ENCODE assay signal across 8 cellular contexts in the genomic region with DNA sequence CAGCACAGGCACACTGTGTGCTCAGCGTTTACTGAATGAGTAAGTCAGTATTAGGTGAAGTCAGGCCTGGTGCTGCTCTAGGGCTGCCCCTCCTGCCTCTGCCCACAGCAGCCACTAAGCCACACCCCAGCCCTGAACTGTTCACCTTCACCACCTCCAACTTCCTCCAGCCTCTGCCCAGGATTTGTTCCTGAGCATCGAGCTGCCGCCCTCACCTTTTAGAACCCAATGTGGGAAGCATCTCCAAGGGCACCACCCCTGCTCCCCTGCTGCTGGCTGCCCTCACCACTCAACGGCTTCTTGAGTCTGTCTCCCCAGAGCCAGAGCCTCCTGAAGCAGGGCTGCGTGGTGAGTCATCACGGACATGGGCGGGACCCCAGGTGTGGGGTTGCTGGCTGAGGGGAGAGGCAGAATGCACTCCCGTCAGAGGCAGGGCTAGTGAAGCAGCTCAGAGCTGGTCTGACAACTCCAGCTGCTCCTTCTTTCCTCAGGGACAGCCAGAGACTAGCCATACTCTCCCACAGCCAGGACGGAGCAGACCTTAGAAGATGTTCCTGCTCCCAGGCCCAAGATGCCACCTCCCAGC. TPM values are rescaled to one million over a fixed set of nuclear protein-coding genes. Genes with fewer than 3 reads are reported as not detected.
DNase-seq lines count a peak whose midpoint lies in the region; TF ChIP-seq lines count a peak whose summit lies in the region.

No MANE protein-coding gene starts in this region.

- DNase-seq in NCI-H2227 (lab: John Stamatoyannopoulos, UW; ENCODE audit: unreplicated experiment) (peak; percentile 67), NCI-H2227 treated with DMSO at 0.1 percent for 48 hours (lab: John Stamatoyannopoulos, UW) (no peak), left ventricle myocardium inferior (no peak), D341Med (ENCODE audit: low spot score) (no peak), GM10266 (ENCODE audit: extremely low spot score) (no peak), C1 segment of cervical spinal cord (lab: John Stamatoyannopoulos, UW) (no peak)
- DNase-seq in activated CD8-positive, alpha-beta memory T cell treated with anti-CD3 and anti-CD28 coated beads, Interleukin-2, amount 50 U/mL, for 48 hours: peak; percentile 80
- peak; percentile 50 to 58 for DNase-seq in stimulated activated CD8-positive, alpha-beta memory T cell treated with anti-CD3 and anti-CD28 coated beads, Interleukin-2, amount 100 ng/mL, for 48 hours (ENCODE audit: low read depth in 2 of 2)

- H3K27me3 ChIP-seq in left ventricle myocardium inferior (ENCODE audit: low read depth): no peaks in the 10 kb centered on the region

- TF ChIP-seq CTCF in left ventricle myocardium inferior (IDR thresholded peaks at IDR 0.05; ENCODE audit: borderline replicate concordance): no peak
- no peak for TF ChIP-seq CTCF in GM10266 (IDR thresholded peaks at IDR 0.05; ENCODE audit: control insufficient read depth, insufficient read depth, low read depth, missing control alignments)

- intact Hi-C loops in left ventricle myocardium inferior (cut with micrococcal nuclease): no loop called here

- H3K9me3 ChIP-seq in left ventricle myocardium inferior (replicated peaks): no peaks in the 10 kb centered on the region

- peaks cover 78% of the 10 kb centered on the region for H3K4me1 ChIP-seq in left ventricle myocardium inferior

- H3K4me3 ChIP-seq in left ventricle myocardium inferior: peak overlapping the region; percentile 86

- peaks cover 45% of the 10 kb centered on the region for H3K36me3 ChIP-seq in left ventricle myocardium inferior

- peak overlapping the region; percentile 99 for H3K27ac ChIP-seq in left ventricle myocardium inferior (replicated peaks)

RNA-seq across cellular contexts. Expression of a gene that starts 5.8 kb away (rescaled TPM):
- 38.9 TPM for total RNA-seq in left ventricle myocardium inferior

RNA-seq across cellular contexts. Expression of a gene that starts 11.3 kb away (rescaled TPM):
- total RNA-seq in left ventricle myocardium inferior: 32.9 TPM

RNA-seq across cellular contexts. Expression of a gene that starts 13.4 kb away (rescaled TPM):
- 52.2 TPM for total RNA-seq in left ventricle myocardium inferior

RNA-seq across cellular contexts. Expression of a gene that starts 17.5 kb away (rescaled TPM):
- 1.2 TPM for total RNA-seq in left ventricle myocardium inferior

RNA-seq across cellular contexts. Expression of a gene that starts 17.5 kb away (rescaled TPM):
- total RNA-seq in left ventricle myocardium inferior: 5.3 TPM

Comparison
In these comparisons a context has a peak if more than half of its experiments do, and no peak if none do; other contexts are left out.
1. DNase-seq: peak in NCI-H2227 (single experiment), activated CD8-positive, alpha-beta memory T cell treated with anti-CD3 and anti-CD28 coated beads, Interleukin-2, amount 50 U/mL, for 48 hours (single experiment) and stimulated activated CD8-positive, alpha-beta memory T cell treated with anti-CD3 and anti-CD28 coated beads, Interleukin-2, amount 100 ng/mL, for 48 hours (2 of 2); none in NCI-H2227 treated with DMSO at 0.1 percent for 48 hours (single experiment), left ventricle myocardium inferior (single experiment), D341Med (single experiment), GM10266 (single experiment) and C1 segment of cervical spinal cord (0 of 14).